Comparison of ENCODE assay signal across 8 cellular contexts in genomic region chr10:102120987-102121738, GRCh38. TPM values are rescaled to one million over a fixed set of nuclear protein-coding genes. Genes with fewer than 3 reads are reported as not detected.
DNase-seq lines count a peak whose midpoint lies in the region; ATAC-seq and TF ChIP-seq lines count a peak whose summit lies in the region.

No MANE protein-coding gene starts in this region.

- no peaks in the 10 kb centered on the region; the same call in 1 of the 2 replicates for H3K27me3 Mint-ChIP-seq in H9 (ENCODE audit: low read depth)
- no peaks in the 10 kb centered on the region for H3K27me3 Mint-ChIP-seq in WTC11 (ENCODE audit: low read depth)
- no peaks in the 10 kb centered on the region for H3K27me3 Mint-ChIP-seq in naive thymus-derived CD4-positive, alpha-beta T cell

- H2BK20ac ChIP-seq in H9 (ENCODE audit: low read depth, low read length, poor library complexity, severe bottlenecking): no peak overlapping the region

- peaks cover 20% of the 10 kb centered on the region for H3K23me2 ChIP-seq in H9 (ENCODE audit: insufficient read length, low read depth, low read length, poor library complexity, severe bottlenecking)

- peak overlapping the region; percentile 84 for H3K27ac ChIP-seq in H9 (ENCODE audit: insufficient read length, low read depth, low read length)
- H3K27ac ChIP-seq in fibroblast of lung (ENCODE audit: insufficient read depth, low read length): peak overlapping the region; percentile 80
- peak overlapping the region; percentile 97 for H3K27ac ChIP-seq in naive thymus-derived CD4-positive, alpha-beta T cell (ENCODE audit: low read depth, low read length)

- H3K4me1 Mint-ChIP-seq in H9 (peaks cover 53% of the 10 kb centered on the region in 2 experiments), WTC11 (peaks cover 54% of the 10 kb centered on the region)
- peaks cover 29 to 57% (median 50%) of the 10 kb centered on the region in 7 donors for H3K4me1 Mint-ChIP-seq in naive thymus-derived CD4-positive, alpha-beta T cell

- H3K9me3 ChIP-seq in H9 (ENCODE audit: control insufficient read depth, low read depth, low read length) (no peaks in the 10 kb centered on the region), fibroblast of lung (ENCODE audit: control insufficient read depth, insufficient read depth, low read depth, low read length) (no peaks in the 10 kb centered on the region)
- no peaks in the 10 kb centered on the region for H3K9me3 ChIP-seq in naive thymus-derived CD4-positive, alpha-beta T cell (ENCODE audit: control insufficient read depth in 2 of 3, low read length in 3 of 3)

- no peak overlapping the region for H2BK15ac ChIP-seq in H9 (ENCODE audit: low read depth, low read length)

- peak overlapping the region; percentile 34; the same call in 1 of the 2 replicates for H3K14ac ChIP-seq in H9 (ENCODE audit: insufficient read depth, low read length)

- POLR2A ChIA-PET in WTC11 (lab: Charles Lee): interaction anchor here (0.6 to 2.3 kb wide), 6 partner anchors 17 to 523 kb away, joined by 3 to 9 read pairs (median 4); partner anchors contain the start of genes NOLC1, OGA and TRIM8
- POLR2A ChIA-PET in naive thymus-derived CD4-positive, alpha-beta T cell (lab: Charles Lee): interaction anchor here (0.6 to 1.9 kb wide), 7 partner anchors 8 to 629 kb away, joined by 3 to 10 read pairs (median 3); partner anchors contain the start of gene PPRC1

- no peaks in the 10 kb centered on the region for H3K79me1 ChIP-seq in H9 (ENCODE audit: insufficient read depth, low read depth, low read length, poor library complexity, severe bottlenecking)

- H2BK5ac ChIP-seq in H9 (ENCODE audit: insufficient read length, low read length): peak overlapping the region; percentile 75

- H3K27me3 ChIP-seq in H9 (ENCODE audit: insufficient read depth, low read length) (no peaks in the 10 kb centered on the region), fibroblast of lung (ENCODE audit: control insufficient read depth, insufficient read depth, low read length) (no peaks in the 10 kb centered on the region)
- no peaks in the 10 kb centered on the region for H3K27me3 ChIP-seq in naive thymus-derived CD4-positive, alpha-beta T cell (ENCODE audit: control insufficient read depth in 2 of 2, insufficient read depth in 2 of 2, low read length in 2 of 2)

- no peak overlapping the region for H3T11ph ChIP-seq in H9 (ENCODE audit: low read length)

- no peaks in the 10 kb centered on the region for H3K36me3 ChIP-seq in fibroblast of lung (ENCODE audit: control insufficient read depth, insufficient read depth, low read length)
- H3K36me3 ChIP-seq in naive thymus-derived CD4-positive, alpha-beta T cell (ENCODE audit: control insufficient read depth in 2 of 3, insufficient read depth in 3 of 3, low read length in 3 of 3): peaks cover 0 to 3% (median 0%) of the 10 kb centered on the region in 3 experiments

- H3K4me3 Mint-ChIP-seq in H9: peak overlapping the region; percentile 82 to 95
- H3K4me3 Mint-ChIP-seq in WTC11: peak overlapping the region; percentile 84
- H3K4me3 Mint-ChIP-seq in naive thymus-derived CD4-positive, alpha-beta T cell: peak overlapping the region; percentile 87 to 98 (median 92)

- H3K9me3 Mint-ChIP-seq in H9 (no peaks in the 10 kb centered on the region), WTC11 (no peaks in the 10 kb centered on the region)
- H3K9me3 Mint-ChIP-seq in naive thymus-derived CD4-positive, alpha-beta T cell: no peaks in the 10 kb centered on the region

- no peak overlapping the region for H4K91ac ChIP-seq in H9 (ENCODE audit: insufficient read length, low read depth, low read length)

- H2AK5ac ChIP-seq in H9 (ENCODE audit: insufficient read length, low read length): no peak overlapping the region

- H3K56ac ChIP-seq in H9 (ENCODE audit: insufficient read length, low read depth, low read length): peak overlapping the region; percentile 3

- DNase-seq in AG10803 (ENCODE audit: low read depth) (peak; percentile 84), H9 (peak; percentile 96), WTC11 (ENCODE audit: low spot score) (peak; percentile 89), fibroblast of lung (ENCODE audit: low read depth in 2 of 2) (peak; percentile 83 to 91), T-helper 9 cell (no peak)
- peak in 2 of 9 donors; percentile 33 to 41 for DNase-seq in naive thymus-derived CD4-positive, alpha-beta T cell

- H3K4me3 ChIP-seq in AG10803 (ENCODE audit: low read length): peak overlapping the region; percentile 88
- peak overlapping the region; percentile 60 to 91 (median 80) for H3K4me3 ChIP-seq in fibroblast of lung (replicated peaks in 1 of 4; ENCODE audit: control extremely low read depth in 1 of 4, insufficient read depth in 1 of 4, low read depth in 3 of 4, low read length in 4 of 4)
- H3K4me3 ChIP-seq in naive thymus-derived CD4-positive, alpha-beta T cell (ENCODE audit: low read length): peak overlapping the region; percentile 90

- peak overlapping the region; percentile 19 for H4K5ac ChIP-seq in H9 (ENCODE audit: insufficient read length, low read depth, low read length)

- ATAC-seq in WTC11 (peak; percentile 74), GM21390 (IDR thresholded peaks at IDR 0.05; ENCODE audit: unreplicated experiment) (no peak), HG03175 (IDR thresholded peaks at IDR 0.05; ENCODE audit: unreplicated experiment) (no peak)
- no peak for ATAC-seq in naive thymus-derived CD4-positive, alpha-beta T cell

- H3K4me2 ChIP-seq in H9 (ENCODE audit: insufficient read depth, insufficient read length, low read length) (peak overlapping the region; percentile 72), fibroblast of lung (ENCODE audit: extremely low read depth, insufficient read depth, low read length) (peak overlapping the region; percentile 97)

- peak overlapping the region; percentile 74 for H3K18ac ChIP-seq in H9 (ENCODE audit: insufficient read length, low read depth, low read length)

- H3K27ac Mint-ChIP-seq in H9 (peak overlapping the region; percentile 97 to 99 (median 98)), WTC11 (peak overlapping the region; percentile 98)
- H3K27ac Mint-ChIP-seq in naive thymus-derived CD4-positive, alpha-beta T cell: peak overlapping the region; percentile 80 to 97 (median 94)

- H4K20me1 ChIP-seq in H9 (ENCODE audit: control insufficient read depth, insufficient read depth, insufficient read length) (no peaks in the 10 kb centered on the region), fibroblast of lung (ENCODE audit: control insufficient read depth, extremely low read depth, insufficient read depth, low read length) (no peaks in the 10 kb centered on the region)

- H3K9ac ChIP-seq in H9 (ENCODE audit: extremely low read depth, insufficient read length, low read length) (peak overlapping the region; percentile 77), fibroblast of lung (ENCODE audit: insufficient read depth, low read length) (peak overlapping the region; percentile 86)

- TF ChIP-seq CTCF in AG10803 (conservative IDR thresholded peaks at IDR 0.05; ENCODE audit: low read length): no peak
- TF ChIP-seq CTCF in H9 (conservative IDR thresholded peaks at IDR 0.05): no peak
- no peak for TF ChIP-seq CTCF in WTC11 (IDR thresholded peaks at IDR 0.05)
- TF ChIP-seq CTCF in fibroblast of lung (conservative IDR thresholded peaks at IDR 0.05 in 1 of 2, IDR thresholded peaks at IDR 0.05 in 1 of 2; ENCODE audit: low read depth in 1 of 2, low read length in 2 of 2): no peak

- CTCF ChIA-PET in WTC11 (lab: Charles Lee): interaction anchor here (0.6 to 1.7 kb wide), 11 partner anchors 9 to 280 kb away, joined by 3 to 10 read pairs (median 4); partner anchors contain the start of genes KCNIP2, NOLC1 and PPRC1
- CTCF ChIA-PET in naive thymus-derived CD4-positive, alpha-beta T cell (lab: Charles Lee): interaction anchor here (2.8 kb wide), 1 partner anchor 11 kb away, joined by 12 read pairs; the partner anchor contains the start of gene PPRC1

- no peak overlapping the region for H4K8ac ChIP-seq in H9 (replicated peaks; ENCODE audit: insufficient read length, low read depth, low read length)

- no peak overlapping the region for H2BK120ac ChIP-seq in H9 (ENCODE audit: low read depth, low read length, poor library complexity, severe bottlenecking)

- no peak overlapping the region for H3K23ac ChIP-seq in H9 (ENCODE audit: insufficient read length, low read depth, low read length)

- no peak overlapping the region for H3K4ac ChIP-seq in H9 (ENCODE audit: low read depth, low read length)

- H3K79me2 ChIP-seq in H9 (ENCODE audit: insufficient read depth, low read length): peaks cover 9% of the 10 kb centered on the region; the same call in 1 of the 2 replicates
- H3K79me2 ChIP-seq in fibroblast of lung (ENCODE audit: control insufficient read depth, insufficient read depth, low read length): peaks cover 31% of the 10 kb centered on the region

- H3K36me3 Mint-ChIP-seq in H9 (ENCODE audit: insufficient read depth in 1 of 3, low read depth in 3 of 3): no peaks in the 10 kb centered on the region; a peak in 1 of 7 replicates
- H3K36me3 Mint-ChIP-seq in WTC11: no peaks in the 10 kb centered on the region
- H3K36me3 Mint-ChIP-seq in naive thymus-derived CD4-positive, alpha-beta T cell: no peaks in the 10 kb centered on the region

- no peak overlapping the region for H2BK12ac ChIP-seq in H9 (ENCODE audit: insufficient read length, low read depth, low read length)

- H3K4me1 ChIP-seq in H9 (ENCODE audit: insufficient read depth, low read length) (peaks cover 20% of the 10 kb centered on the region), fibroblast of lung (ENCODE audit: control insufficient read depth, extremely low read depth, insufficient read depth, low read length) (peaks cover 23% of the 10 kb centered on the region)
- H3K4me1 ChIP-seq in naive thymus-derived CD4-positive, alpha-beta T cell (ENCODE audit: control insufficient read depth in 2 of 2, insufficient read depth in 2 of 2, low read length in 2 of 2): peaks cover 35 to 37% of the 10 kb centered on the region in 2 donors

- H2AFZ ChIP-seq in H9 (ENCODE audit: low read length) (no peak overlapping the region), fibroblast of lung (ENCODE audit: low read length) (peak overlapping the region; percentile 49)

- no CpG with 5 or more reads among the region's 15 CpGs for WGBS in H9 (ENCODE audit: extremely low coverage, insufficient read length, low lambda C conversion rate)

- intact Hi-C loops in naive thymus-derived CD4-positive, alpha-beta T cell (cut with micrococcal nuclease): loop anchor here (1.0 kb wide), 3 partner anchors 11 to 303 kb away; partner anchors contain the start of genes NOLC1 (in 2 of the 2) and OGA (in 1 of the 2)

RNA-seq across cellular contexts. Expression of gene LDB1, which starts 1.0 kb away (rescaled TPM):
- total RNA-seq in H9 (2021) (79.2 and 80.5 TPM in 2 replicates), WTC11 (2021) (89.1 to 100 TPM (median 94.2 TPM) in 3 replicates), fibroblast of lung (39.5 and 45.1 TPM in 2 replicates)
- 41.6 and 50.6 TPM in 2 replicates for polyA plus RNA-seq in fibroblast of lung
- 38.5 and 46.9 TPM in 2 replicates for polyA plus RNA-seq in fibroblast of lung (2012)
- polyA minus RNA-seq in fibroblast of lung (ENCODE audit: low replicate concordance): 162 and 205 TPM in 2 replicates
- 100 to 1,000 TPM; 101 to 152 (median 115) TPM for total RNA-seq in naive thymus-derived CD4-positive, alpha-beta T cell
- 10 to 100 TPM; 26.2 to 45.8 TPM for polyA plus RNA-seq in naive thymus-derived CD4-positive, alpha-beta T cell

RNA-seq across cellular contexts. Expression of gene PPRC1, which starts 11.7 kb away (rescaled TPM):
- total RNA-seq in H9 (2021) (111 and 121 TPM in 2 replicates), WTC11 (2021) (68.0 to 79.4 TPM (median 69.7 TPM) in 3 replicates), fibroblast of lung (9.9 and 10.0 TPM in 2 replicates)
- polyA plus RNA-seq in fibroblast of lung: 13.5 and 21.0 TPM in 2 replicates
- 22.5 and 29.0 TPM in 2 replicates for polyA plus RNA-seq in fibroblast of lung (2012)
- polyA minus RNA-seq in fibroblast of lung (ENCODE audit: low replicate concordance): 129 and 156 TPM in 2 replicates
- 10 to 100 TPM; 33.7 to 56.5 (median 40.6) TPM for total RNA-seq in naive thymus-derived CD4-positive, alpha-beta T cell
- 10 to 100 TPM in 1 of 2 donors, 1 to 10 TPM in 1; 9.7 to 31.0 TPM for polyA plus RNA-seq in naive thymus-derived CD4-positive, alpha-beta T cell

RNA-seq across cellular contexts. Expression of gene NOLC1, which starts 31.0 kb away (rescaled TPM):
- 168 and 171 TPM in 2 replicates for total RNA-seq in H9 (2021)
- 125 to 165 TPM (median 129 TPM) in 3 replicates for total RNA-seq in WTC11 (2021)
- total RNA-seq in fibroblast of lung: 16.5 and 23.4 TPM in 2 replicates
- polyA plus RNA-seq in fibroblast of lung: 64.7 and 105 TPM in 2 replicates
- 34.1 and 48.1 TPM in 2 replicates for polyA plus RNA-seq in fibroblast of lung (2012)
- polyA minus RNA-seq in fibroblast of lung (ENCODE audit: low replicate concordance): 3.0 and 19.3 TPM in 2 replicates
- 10 to 100 TPM; 45.1 to 98.5 (median 58.8) TPM for total RNA-seq in naive thymus-derived CD4-positive, alpha-beta T cell
- 10 to 100 TPM; 54.5 to 91.6 TPM for polyA plus RNA-seq in naive thymus-derived CD4-positive, alpha-beta T cell

RNA-seq across cellular contexts. Expression of gene HPS6, which starts 56.0 kb away (rescaled TPM):
- total RNA-seq in H9 (2021) (18.4 and 18.7 TPM in 2 replicates), WTC11 (2021) (18.7 to 20.6 TPM (median 20.6 TPM) in 3 replicates), fibroblast of lung (28.5 and 30.1 TPM in 2 replicates)
- polyA plus RNA-seq in fibroblast of lung: 8.0 and 9.4 TPM in 2 replicates
- polyA plus RNA-seq in fibroblast of lung (2012): 12.9 and 18.3 TPM in 2 replicates
- polyA minus RNA-seq in fibroblast of lung (ENCODE audit: low replicate concordance): 14.2 and 22.4 TPM in 2 replicates
- total RNA-seq in naive thymus-derived CD4-positive, alpha-beta T cell: 10 to 100 TPM; 12.1 to 24.2 (median 20.9) TPM
- 10 to 100 TPM; 13.8 to 29.9 TPM for polyA plus RNA-seq in naive thymus-derived CD4-positive, alpha-beta T cell
